Comparison of ENCODE assay signal across 29 cellular contexts in genomic region chrX:6041630-6042029, GRCh38.
DNase-seq lines count a peak whose midpoint lies in the region; ATAC-seq, FAIRE-seq and TF ChIP-seq lines count a peak whose summit lies in the region.
"Had no signal": no experiment of that assay in that cellular context is flagged by ENCODE, and none has a peak within 500 bp of the region (broad histone marks: within the 10 kb centered on the region; RNA-seq: fewer than 3 reads in every experiment).

No MANE protein-coding gene starts in this region.

- no peaks in the 10 kb centered on the region for H4K20me1 ChIP-seq in PC-9 (ENCODE audit: insufficient read depth)

- H3K4me3 ChIP-seq in PC-9, result no peak overlapping the region
- H3K4me3 ChIP-seq in bronchial epithelial cell (ENCODE audit: low read depth, low read length), result no peak overlapping the region
- H3K4me3 ChIP-seq in MG63, result no peak overlapping the region
- H3K4me3 ChIP-seq: dorsolateral prefrontal cortex, suprapubic skin, upper lobe of right lung had no signal

- H3K4me2 ChIP-seq in PC-9, result 0 out of 2 replicates have a peak overlapping the region, but pooled peaks have one; percentile 14

- no peak for TF ChIP-seq CTCF in PC-9 (conservative IDR thresholded peaks at IDR 0.05)
- TF ChIP-seq CTCF in bronchial epithelial cell (IDR thresholded peaks at IDR 0.05; ENCODE audit: insufficient read depth, low read length, severe bottlenecking), result no peak

- POLR2A ChIA-PET in PC-9 (lab: Charles Lee; ENCODE audit: unreplicated experiment), result no interaction called here

- H3K27me3 ChIP-seq in PC-9 (ENCODE audit: insufficient read depth, low read depth) (no peaks in the 10 kb centered on the region), bronchial epithelial cell (ENCODE audit: control insufficient read depth, insufficient read depth, low read length) (no peaks in the 10 kb centered on the region), MG63 (no peaks in the 10 kb centered on the region)
- H3K27me3 ChIP-seq: suprapubic skin, upper lobe of right lung had no signal

- H3K9me3 ChIP-seq in PC-9 (ENCODE audit: insufficient read depth, low read depth) (no peaks in the 10 kb centered on the region; the same call in 1 of the 2 replicates), MG63 (no peaks in the 10 kb centered on the region)
- H3K9me3 ChIP-seq: suprapubic skin, upper lobe of right lung had no signal

- DNase-seq in ELR (ENCODE audit: low read depth) (peak; percentile 13), PC-9 (peak in 1 of 2 experiments; percentile 64), bronchial epithelial cell (ENCODE audit: low read depth) (peak; percentile 83), iris pigment epithelial cell (ENCODE audit: low read depth) (peak; percentile 16), MG63 (no peak), left ventricle myocardium superior (no peak), T-helper 1 cell (no peak)
- DNase-seq: activated CD4-positive, alpha-beta T cell treated with anti-CD3 and anti-CD28 coated beads, Interleukin-2, amount 10 ng/mL, durations not matched to agents 7 days and 5 days; activated effector memory CD4-positive, alpha-beta T cell treated with Interleukin-2 at 50 U/mL for 16 hours; activated naive CD8-positive, alpha-beta T cell treated with anti-CD3 and anti-CD28 coated beads for 36 hours; activated T-cell treated with anti-CD3 and anti-CD28 coated beads, Interleukin-2, amount 50 U/mL, for 1 hour; aorta; CD4-positive, alpha-beta T cell; dorsolateral prefrontal cortex; HFFc6; immature natural killer cell; IMR-90; NCI-H1092; NCI-H187 treated with DMSO at 0.1 percent for 48 hours; NCI-H524; nephron progenitor cell; SIG-M5; small intestine; stimulated activated naive CD4-positive, alpha-beta T cell treated with Interleukin-2 at 50 U/mL for 16 hours; upper lobe of right lung had no signal

- H3K4me1 ChIP-seq in PC-9 (replicated peaks; ENCODE audit: insufficient read depth), result 0 out of 2 replicates have a peak, but pooled peaks cover 6% of the 10 kb centered on the region
- H3K4me1 ChIP-seq: suprapubic skin, upper lobe of right lung had no signal

- intact Hi-C loops in PC-9 (cut with micrococcal nuclease; ENCODE audit: unreplicated experiment) (no loop called here), left ventricle myocardium superior (cut with micrococcal nuclease) (no loop called here)

- no peak for FAIRE-seq in bronchial epithelial cell (lab: Jason Lieb, UNC)
- FAIRE-seq: H1, small intestine had no signal

- H3K9me2 ChIP-seq in PC-9 (ENCODE audit: insufficient read depth), result no peaks in the 10 kb centered on the region

- CTCF ChIA-PET in PC-9 (lab: Charles Lee), result no interaction called here

- H2AFZ ChIP-seq in PC-9, result no peak overlapping the region

- H3K36me3 ChIP-seq in PC-9 (ENCODE audit: low read depth) (no peaks in the 10 kb centered on the region), bronchial epithelial cell (ENCODE audit: control insufficient read depth, insufficient read depth, low read length) (no peaks in the 10 kb centered on the region), MG63 (no peaks in the 10 kb centered on the region)
- H3K36me3 ChIP-seq: suprapubic skin, upper lobe of right lung had no signal

- no peaks in the 10 kb centered on the region for H3F3A ChIP-seq in PC-9 (ENCODE audit: insufficient read depth, low read depth)

- H3K27ac ChIP-seq in PC-9, result no peak overlapping the region
- H3K27ac ChIP-seq: dorsolateral prefrontal cortex, suprapubic skin, upper lobe of right lung had no signal

- no peaks in the 10 kb centered on the region for H3K79me2 ChIP-seq in PC-9 (ENCODE audit: low read depth)

- no peak for ATAC-seq in left ventricle myocardium superior
- ATAC-seq: Panc1, upper lobe of right lung, WTC11 had no signal

- no TSS peak for BruUV-seq in PC-9 (replicated peaks; lab: Mats Ljungman, UMichigan)

Comparison
In these comparisons a context has a peak if more than half of its experiments do, and no peak if none do; other contexts are left out.
1. DNase-seq: peak in ELR (single experiment), bronchial epithelial cell (single experiment) and iris pigment epithelial cell (single experiment); none in MG63 (single experiment), left ventricle myocardium superior (single experiment) and T-helper 1 cell (0 of 5).